Comparison of ENCODE assay signal across 8 cellular contexts in genomic region chr7:117019786-117020604, GRCh38.
DNase-seq lines count a peak whose midpoint lies in the region; ATAC-seq and TF ChIP-seq lines count a peak whose summit lies in the region.

No MANE protein-coding gene starts in this region.

- no peak for TF ChIP-seq CTCF in HCT116 (IDR thresholded peaks at IDR 0.05 in 2 of 3, conservative IDR thresholded peaks at IDR 0.05 in 1 of 3; ENCODE audit: borderline replicate concordance in 1 of 3, insufficient read depth in 1 of 3, low read depth in 2 of 3, low read length in 2 of 3)
- no peak for TF ChIP-seq CTCF in PC-3 (conservative IDR thresholded peaks at IDR 0.05; ENCODE audit: low read depth, low read length)
- TF ChIP-seq CTCF in esophagus muscularis mucosa (IDR thresholded peaks at IDR 0.05) = no peak

- H4K20me1 ChIP-seq in HCT116 (ENCODE audit: insufficient read depth) (no peaks in the 10 kb centered on the region), PC-3 (ENCODE audit: low read length) (no peaks in the 10 kb centered on the region)

- intact Hi-C loops in HCT116 (cut with micrococcal nuclease) = no loop called here
- intact Hi-C loops in PC-3 (cut with micrococcal nuclease) = no loop called here
- intact Hi-C loops in esophagus muscularis mucosa (cut with DNase I) = no loop called here

- DNase-seq in HCT116 (ENCODE audit: low read depth, low spot score) (peak; percentile 54), PC-3 (peak; percentile 59), esophagus muscularis mucosa (ENCODE audit: extremely low spot score) (no peak), mucosa of gallbladder (ENCODE audit: low spot score) (peak; percentile 60), SW 1271 (lab: John Stamatoyannopoulos, UW) (no peak), GM19238 (ENCODE audit: insufficient read length, low spot score) (no peak)

- no peaks in the 10 kb centered on the region for H3K9me2 ChIP-seq in HCT116 (ENCODE audit: insufficient read depth)
- no peaks in the 10 kb centered on the region for H3K9me2 ChIP-seq in PC-3 (replicated peaks; ENCODE audit: low read length)

- H3K4me3 ChIP-seq in HCT116 (replicated peaks in 1 of 2; ENCODE audit: low read depth in 1 of 2, low read length in 2 of 2) = peak overlapping the region; percentile 22 to 46
- H3K4me3 ChIP-seq in PC-3 (ENCODE audit: low read length) = peak overlapping the region; percentile 43; the same call in 1 of the 2 replicates
- peak overlapping the region; percentile 40 to 55 (median 48) for H3K4me3 ChIP-seq in esophagus muscularis mucosa

- RAD21 ChIA-PET in HCT116 (lab: Charles Lee; ENCODE audit: low non-redundant PET in 1 of 2, low total read pairs in 2 of 2, uncharacterized antibody in 2 of 2, unreplicated experiment in 2 of 2) = no interaction called here

- H3K27me3 ChIP-seq in HCT116 (ENCODE audit: insufficient read depth, low read length) = no peaks in the 10 kb centered on the region
- H3K27me3 ChIP-seq in PC-3 (ENCODE audit: low read length) = no peaks in the 10 kb centered on the region
- no peaks in the 10 kb centered on the region for H3K27me3 ChIP-seq in esophagus muscularis mucosa

- no peaks in the 10 kb centered on the region for H3F3A ChIP-seq in PC-3 (ENCODE audit: low read length, unreplicated experiment)

- TF ChIP-seq POLR2A in HCT116 (IDR thresholded peaks at IDR 0.05; ENCODE audit: borderline replicate concordance, extremely low read depth, insufficient read depth, insufficient read length) = no peak
- no peak for TF ChIP-seq POLR2A in esophagus muscularis mucosa (IDR thresholded peaks at IDR 0.05; ENCODE audit: low read depth)

- WGBS in esophagus muscularis mucosa = 25% methylated on average over 14 of the region's 18 CpGs

- H3K9ac ChIP-seq in HCT116 (ENCODE audit: low read length) (peak overlapping the region; percentile 43), PC-3 (ENCODE audit: low read length) (no peak overlapping the region)

- H2AFZ ChIP-seq in HCT116 (ENCODE audit: low read depth, low read length, poor library complexity, severe bottlenecking) (no peak overlapping the region), PC-3 (ENCODE audit: low read length) (0 out of 2 replicates have a peak overlapping the region, but pooled peaks have one; percentile 44)

- H3K27ac ChIP-seq in HCT116 (ENCODE audit: low read depth, low read length) (no peak overlapping the region), PC-3 (ENCODE audit: low read length) (no peak overlapping the region), esophagus muscularis mucosa (replicated peaks in 1 of 4) (peak overlapping the region; percentile 60 to 76 (median 72))

- H3K4me1 ChIP-seq in HCT116 (ENCODE audit: control insufficient read depth in 1 of 2, insufficient read depth in 2 of 2, low read length in 2 of 2) (peaks cover 8 to 34% of the 10 kb centered on the region in 2 experiments), PC-3 (ENCODE audit: insufficient read depth, low read length) (peaks cover 13% of the 10 kb centered on the region), esophagus muscularis mucosa (peaks cover 24 to 40% (median 38%) of the 10 kb centered on the region in 4 donors)

- ATAC-seq in HCT116 = peak; percentile 96
- peak; percentile 96 for ATAC-seq in PC-3
- no peak for ATAC-seq in HG03460 (IDR thresholded peaks at IDR 0.05; ENCODE audit: unreplicated experiment)
- ATAC-seq in GM18858 (IDR thresholded peaks at IDR 0.05; ENCODE audit: unreplicated experiment) = no peak

- no peak for TF ChIP-seq RAD21 in HCT116 (IDR thresholded peaks at IDR 0.05; ENCODE audit: low read depth)

- H3K4me2 ChIP-seq in HCT116 (ENCODE audit: low read length) (peak overlapping the region; percentile 71), PC-3 (ENCODE audit: low read length) (peak overlapping the region; percentile 68)

- POLR2A ChIA-PET in HCT116 (lab: Charles Lee) = no interaction called here
- POLR2A ChIA-PET in PC-3 (lab: Charles Lee; ENCODE audit: unreplicated experiment) = no interaction called here

- BruUV-seq in HCT116 (replicated peaks; lab: Mats Ljungman, UMichigan) (no TSS peak), PC-3 (replicated peaks; lab: Mats Ljungman, UMichigan) (no TSS peak)

- H3K9me3 ChIP-seq in HCT116 (ENCODE audit: control insufficient read depth in 1 of 2, insufficient read depth in 1 of 2, low read depth in 1 of 2, low read length in 2 of 2) (no peaks in the 10 kb centered on the region), PC-3 (ENCODE audit: low read length) (no peaks in the 10 kb centered on the region), esophagus muscularis mucosa (no peaks in the 10 kb centered on the region)

- H3K36me3 ChIP-seq in HCT116 (ENCODE audit: control insufficient read depth in 1 of 2, insufficient read depth in 2 of 2, low read length in 2 of 2) (no peaks in the 10 kb centered on the region), PC-3 (ENCODE audit: low read depth, low read length) (no peaks in the 10 kb centered on the region), esophagus muscularis mucosa (no peaks in the 10 kb centered on the region)

- CTCF ChIA-PET in HCT116 (lab: Charles Lee) = no interaction called here
- CTCF ChIA-PET in PC-3 (lab: Charles Lee) = interaction anchor here (0.7 kb wide), 1 partner anchor 36 kb away, joined by 4 read pairs; no protein-coding TSS in a partner anchor

- no peak for TF ChIP-seq EP300 in esophagus muscularis mucosa (IDR thresholded peaks at IDR 0.05)

- H3K79me2 ChIP-seq in HCT116 (ENCODE audit: insufficient read depth, low read length) = no peaks in the 10 kb centered on the region
- no peaks in the 10 kb centered on the region for H3K79me2 ChIP-seq in PC-3 (ENCODE audit: low read length)

TF ChIP-seq in HCT116, 20 proteins besides CTCF, POLR2A, EP300 and RAD21:
- TF ChIP-seq YY1 (IDR thresholded peaks at IDR 0.05; ENCODE audit: extremely low read depth, insufficient replicate concordance, low read depth, low read length) (no peak), CBX3 (IDR thresholded peaks at IDR 0.05; ENCODE audit: low read depth) (0 out of 2 replicates have a peak, but pooled peaks have one; percentile 19), POLR2AphosphoS5 (IDR thresholded peaks at IDR 0.05; ENCODE audit: low read depth, low read length) (0 out of 2 replicates have a peak, but pooled peaks have one; percentile 32)

Comparison
In these comparisons a context has a peak if more than half of its experiments do, and no peak if none do; other contexts are left out.
1. ATAC-seq: peak in HCT116 (single experiment) and PC-3 (single experiment); none in HG03460 (single experiment) and GM18858 (single experiment).
2. DNase-seq: peak in HCT116 (single experiment), PC-3 (single experiment) and mucosa of gallbladder (single experiment); none in esophagus muscularis mucosa (single experiment), SW 1271 (0 of 2) and GM19238 (single experiment).
3. H3K27ac ChIP-seq: peak in esophagus muscularis mucosa (4 of 4); none in HCT116 (single experiment) and PC-3 (single experiment).
4. Peak in every context shown above with its lines, with median percentiles within 50 percentile points of each other: H3K4me3 ChIP-seq.